Comparison of ENCODE assay signal across 8 cellular contexts in the genomic region with DNA sequence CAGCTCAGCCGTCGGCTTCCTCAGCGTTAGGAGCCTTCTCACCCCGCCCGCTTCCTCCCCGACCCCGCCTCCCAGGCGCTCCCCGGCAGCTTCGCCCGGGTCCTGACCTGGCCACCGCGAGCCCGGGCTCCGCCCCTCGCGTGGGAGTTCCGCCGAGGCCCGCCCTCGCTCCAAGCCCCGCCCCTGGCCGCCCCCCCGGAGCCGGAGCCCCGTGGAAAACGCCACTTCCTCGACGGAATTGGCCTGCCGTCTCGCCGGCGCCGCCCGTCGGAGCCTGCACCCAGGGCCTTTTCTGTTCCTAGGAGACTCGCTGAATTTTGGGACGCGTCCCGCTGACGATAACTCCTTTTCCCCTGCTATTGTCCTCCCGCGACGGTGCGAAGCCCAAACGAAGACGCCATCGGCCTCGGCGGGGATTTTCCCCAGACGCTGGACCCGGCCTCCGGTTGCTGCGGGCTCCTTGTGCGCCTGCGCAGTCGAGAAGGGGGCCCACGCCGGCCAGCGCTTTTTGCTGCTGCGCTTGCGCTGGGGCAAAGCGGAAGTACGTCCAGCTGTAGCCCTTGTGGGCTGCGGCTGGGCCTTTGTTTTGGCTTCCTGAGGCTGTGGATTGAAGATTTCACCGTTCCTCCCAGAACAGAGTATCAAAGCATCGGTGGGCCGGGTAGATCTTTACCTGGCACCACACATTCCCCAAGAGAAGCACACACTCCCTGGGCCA. TPM values are rescaled to one million over a fixed set of nuclear protein-coding genes. Genes with fewer than 3 reads are reported as not detected.
DNase-seq lines count a peak whose midpoint lies in the region; TF ChIP-seq lines count a peak whose summit lies in the region.

No MANE protein-coding gene starts in this region.

- no peak overlapping the region for H2BK12ac ChIP-seq in H9 (ENCODE audit: insufficient read length, low read depth, low read length)

- H2BK120ac ChIP-seq in H9 (ENCODE audit: low read depth, low read length, poor library complexity, severe bottlenecking), result no peak overlapping the region

- no peak overlapping the region for H4K5ac ChIP-seq in H9 (ENCODE audit: insufficient read length, low read depth, low read length)

- H2BK15ac ChIP-seq in H9 (ENCODE audit: low read depth, low read length), result no peak overlapping the region

- H2AK5ac ChIP-seq in H9 (ENCODE audit: insufficient read length, low read length), result no peak overlapping the region

- H4K20me1 ChIP-seq in H9 (ENCODE audit: control insufficient read depth, insufficient read depth, insufficient read length), result no peaks in the 10 kb centered on the region
- H4K20me1 ChIP-seq in neural progenitor cell (ENCODE audit: low read depth), result peaks cover 19% of the 10 kb centered on the region

- H3K27ac ChIP-seq in H9 (ENCODE audit: insufficient read length, low read depth, low read length), result peak overlapping the region; percentile 18
- H3K27ac ChIP-seq in neural progenitor cell, result peak overlapping the region; percentile 69
- H3K27ac ChIP-seq in stomach smooth muscle (ENCODE audit: low read length), result peak overlapping the region; percentile 98

- H3K9me3 ChIP-seq in ES-I3 (ENCODE audit: control insufficient read depth, insufficient read depth, low read length) (no peaks in the 10 kb centered on the region), H9 (ENCODE audit: control insufficient read depth, low read depth, low read length) (no peaks in the 10 kb centered on the region), MG63 (no peaks in the 10 kb centered on the region), neural progenitor cell (ENCODE audit: low read depth) (no peaks in the 10 kb centered on the region), stomach smooth muscle (ENCODE audit: control insufficient read depth in 2 of 2, low read length in 2 of 2) (no peaks in the 10 kb centered on the region)

- H3K27ac Mint-ChIP-seq in H9 (peak overlapping the region; percentile 97 to 98 (median 98)), neural progenitor cell (peak overlapping the region; percentile 95)

- H3K14ac ChIP-seq in H9 (ENCODE audit: insufficient read depth, low read length), result peak overlapping the region; percentile 72; the same call in 1 of the 2 replicates

- H4K8ac ChIP-seq in H9 (replicated peaks; ENCODE audit: insufficient read length, low read depth, low read length), result no peak overlapping the region

- DNase-seq in H9 (peak; percentile 94), MG63 (peak; percentile 91), SHP77 treated with DMSO at 0.1 percent for 48 hours (lab: John Stamatoyannopoulos, UW) (peak; percentile 78), activated gamma-delta T cell treated with Interleukin-2 at 50 U/mL for 16 hours (peak; percentile 98), fibroblast of villous mesenchyme (ENCODE audit: low read depth) (peak; percentile 97), neural progenitor cell (ENCODE audit: low spot score) (peak; percentile 96)

- no peak overlapping the region for H2BK20ac ChIP-seq in H9 (ENCODE audit: low read depth, low read length, poor library complexity, severe bottlenecking)

- H3K4me2 ChIP-seq in H9 (ENCODE audit: insufficient read depth, insufficient read length, low read length) (peak overlapping the region; percentile 86), neural progenitor cell (peak overlapping the region; percentile 75)

- no peaks in the 10 kb centered on the region for H3K79me1 ChIP-seq in H9 (ENCODE audit: insufficient read depth, low read depth, low read length, poor library complexity, severe bottlenecking)

- H3K79me2 ChIP-seq in H9 (ENCODE audit: insufficient read depth, low read length) (no peaks in the 10 kb centered on the region), neural progenitor cell (ENCODE audit: low read depth) (no peaks in the 10 kb centered on the region)

- H3K36me3 Mint-ChIP-seq in H9 (ENCODE audit: insufficient read depth in 1 of 3, low read depth in 3 of 3) (peaks cover 28 to 44% (median 34%) of the 10 kb centered on the region in 3 experiments), neural progenitor cell (peaks cover 29% of the 10 kb centered on the region)

- TF ChIP-seq CTCF in H9 (conservative IDR thresholded peaks at IDR 0.05) (no peak), fibroblast of villous mesenchyme (IDR thresholded peaks at IDR 0.05; ENCODE audit: insufficient read depth, low read depth, low read length) (no peak), neural progenitor cell (IDR thresholded peaks at IDR 0.05) (no peak)

- peaks cover 4% of the 10 kb centered on the region for H3K23me2 ChIP-seq in H9 (ENCODE audit: insufficient read length, low read depth, low read length, poor library complexity, severe bottlenecking)

- H3K4me3 Mint-ChIP-seq in H9 (peak overlapping the region; percentile 78 to 80), neural progenitor cell (peak overlapping the region; percentile 87)

- H3K4ac ChIP-seq in H9 (ENCODE audit: low read depth, low read length), result no peak overlapping the region; the same call in 1 of the 2 replicates

- H3K18ac ChIP-seq in H9 (ENCODE audit: insufficient read length, low read depth, low read length), result peak overlapping the region; percentile 73

- no peaks in the 10 kb centered on the region; a peak in 1 of 5 replicates for H3K9me3 Mint-ChIP-seq in H9
- no peaks in the 10 kb centered on the region for H3K9me3 Mint-ChIP-seq in neural progenitor cell

- no CpG with 5 or more reads among the region's 68 CpGs for WGBS in H9 (ENCODE audit: extremely low coverage, insufficient read length, low lambda C conversion rate)

- H3K9ac ChIP-seq in ES-I3 (ENCODE audit: low read depth, low read length), result peak overlapping the region; percentile 76
- peak overlapping the region; percentile 60 for H3K9ac ChIP-seq in H9 (ENCODE audit: extremely low read depth, insufficient read length, low read length)
- no peak overlapping the region for H3K9ac ChIP-seq in neural progenitor cell
- H3K9ac ChIP-seq in stomach smooth muscle (ENCODE audit: low read length in 2 of 2), result peak overlapping the region; percentile 86 to 94

- H3K27me3 Mint-ChIP-seq in H9 (ENCODE audit: low read depth) (peaks cover 2% of the 10 kb centered on the region), neural progenitor cell (ENCODE audit: insufficient read depth, low read depth) (peaks cover 2% of the 10 kb centered on the region)

- H2AFZ ChIP-seq in H9 (ENCODE audit: low read length), result no peak overlapping the region
- peak overlapping the region; percentile 50 for H2AFZ ChIP-seq in neural progenitor cell (replicated peaks)

- H3K36me3 ChIP-seq in ES-I3 (ENCODE audit: insufficient read depth, low read length), result peaks cover 7% of the 10 kb centered on the region; the same call in 1 of the 2 replicates
- peaks cover 47% of the 10 kb centered on the region for H3K36me3 ChIP-seq in MG63
- H3K36me3 ChIP-seq in neural progenitor cell, result no peaks in the 10 kb centered on the region
- H3K36me3 ChIP-seq in stomach smooth muscle (ENCODE audit: control insufficient read depth in 2 of 2, insufficient read depth in 2 of 2, low read length in 2 of 2), result peaks cover 27 to 35% of the 10 kb centered on the region in 2 donors

- H3K27me3 ChIP-seq in H9 (ENCODE audit: insufficient read depth, low read length) (no peaks in the 10 kb centered on the region), MG63 (no peaks in the 10 kb centered on the region), neural progenitor cell (peaks cover 9% of the 10 kb centered on the region), stomach smooth muscle (ENCODE audit: control insufficient read depth in 1 of 2, insufficient read depth in 2 of 2, low read length in 2 of 2) (no peaks in the 10 kb centered on the region)

- no peak overlapping the region for H3T11ph ChIP-seq in H9 (ENCODE audit: low read length)

- H3K4me1 ChIP-seq in ES-I3 (ENCODE audit: insufficient read depth, low read length) (peaks cover 11% of the 10 kb centered on the region), H9 (ENCODE audit: insufficient read depth, low read length) (peaks cover 4% of the 10 kb centered on the region; the same call in 1 of the 2 replicates), neural progenitor cell (peaks cover 11% of the 10 kb centered on the region), stomach smooth muscle (ENCODE audit: control insufficient read depth, insufficient read depth, low read length) (peaks cover 43% of the 10 kb centered on the region)

- H3K4me3 ChIP-seq in MG63, result peak overlapping the region; percentile 53
- peak overlapping the region; percentile 65 for H3K4me3 ChIP-seq in fibroblast of villous mesenchyme (ENCODE audit: low read depth, low read length)
- H3K4me3 ChIP-seq in neural progenitor cell, result peak overlapping the region; percentile 48
- H3K4me3 ChIP-seq in stomach smooth muscle (ENCODE audit: low read length in 2 of 2), result peak overlapping the region; percentile 61 to 80

- no peak overlapping the region for H4K91ac ChIP-seq in H9 (ENCODE audit: insufficient read length, low read depth, low read length)

- H3K4me1 Mint-ChIP-seq in H9 (peaks cover 20 to 22% of the 10 kb centered on the region in 2 experiments), neural progenitor cell (peaks cover 31% of the 10 kb centered on the region)

- no peak overlapping the region for H3K23ac ChIP-seq in H9 (ENCODE audit: insufficient read length, low read depth, low read length)

- peaks cover 32% of the 10 kb centered on the region for H3F3A ChIP-seq in neural progenitor cell (ENCODE audit: low read depth)

- no peak overlapping the region for H3K56ac ChIP-seq in H9 (ENCODE audit: insufficient read length, low read depth, low read length)

- H2BK5ac ChIP-seq in H9 (ENCODE audit: insufficient read length, low read length), result no peak overlapping the region

RNA-seq across cellular contexts. Expression of a gene that starts 10.0 kb away (rescaled TPM):
- total RNA-seq in H9 (2021), result 43.3 and 48.8 TPM in 2 replicates
- total RNA-seq in MG63 (2014; rRNA removed; shearing (Covaris generic); ENCODE audit: low replicate concordance), result 42.2 and 56.1 TPM in 2 replicates
- 22.2 and 24.2 TPM in 2 replicates for total RNA-seq in fibroblast of villous mesenchyme
- total RNA-seq in neural progenitor cell (ENCODE audit: low replicate concordance), result 11.0 and 14.7 TPM in 2 replicates

RNA-seq across cellular contexts. Expression of a gene that starts 14.8 kb away (rescaled TPM):
- total RNA-seq in H9 (2021) (32.0 and 37.4 TPM in 2 replicates), fibroblast of villous mesenchyme (34.5 and 34.8 TPM in 2 replicates), neural progenitor cell (ENCODE audit: low replicate concordance) (4.7 and 16.4 TPM in 2 replicates)
- total RNA-seq in MG63 (2014; rRNA removed; shearing (Covaris generic); ENCODE audit: low replicate concordance), result 28.2 and 33.6 TPM in 2 replicates

RNA-seq across cellular contexts. Expression of a gene that starts 37.1 kb away (rescaled TPM):
- total RNA-seq in H9 (2021), result 48.3 and 50.5 TPM in 2 replicates
- total RNA-seq in MG63 (2014; rRNA removed; shearing (Covaris generic); ENCODE audit: low replicate concordance), result 9.8 and 21.0 TPM in 2 replicates
- total RNA-seq in fibroblast of villous mesenchyme, result 32.4 and 33.5 TPM in 2 replicates
- 6.6 and 19.3 TPM in 2 replicates for total RNA-seq in neural progenitor cell (ENCODE audit: low replicate concordance)

RNA-seq across cellular contexts. Expression of a gene that starts 38.6 kb away (rescaled TPM):
- total RNA-seq in H9 (2021) (57.9 and 61.1 TPM in 2 replicates), fibroblast of villous mesenchyme (28.9 and 29.3 TPM in 2 replicates), neural progenitor cell (ENCODE audit: low replicate concordance) (9.9 and 42.0 TPM in 2 replicates)
- 22.2 and 48.8 TPM in 2 replicates for total RNA-seq in MG63 (2014; rRNA removed; shearing (Covaris generic); ENCODE audit: low replicate concordance)

RNA-seq across cellular contexts. Expression of a gene that starts 57.1 kb away (rescaled TPM):
- total RNA-seq in H9 (2021) (1.8 and 2.8 TPM in 2 replicates), fibroblast of villous mesenchyme (under 0.01 TPM in 1 of 2 replicates, not detected in the other), neural progenitor cell (ENCODE audit: low replicate concordance) (0.34 TPM in 1 of 2 replicates, not detected in the other)
- total RNA-seq in MG63 (2014; rRNA removed; shearing (Covaris generic); ENCODE audit: low replicate concordance), result not detected in 2 replicates

Comparison
In these comparisons a context has a peak if more than half of its experiments do, and no peak if none do; other contexts are left out.
1. Peak in every context shown above with its lines: DNase-seq, H3K4me3 ChIP-seq and H3K27ac ChIP-seq.
2. H3K27ac ChIP-seq: peak in every context shown above with its lines; median percentile 98 in stomach smooth muscle; 69 in neural progenitor cell; 18 in H9.